In the genomic region with DNA sequence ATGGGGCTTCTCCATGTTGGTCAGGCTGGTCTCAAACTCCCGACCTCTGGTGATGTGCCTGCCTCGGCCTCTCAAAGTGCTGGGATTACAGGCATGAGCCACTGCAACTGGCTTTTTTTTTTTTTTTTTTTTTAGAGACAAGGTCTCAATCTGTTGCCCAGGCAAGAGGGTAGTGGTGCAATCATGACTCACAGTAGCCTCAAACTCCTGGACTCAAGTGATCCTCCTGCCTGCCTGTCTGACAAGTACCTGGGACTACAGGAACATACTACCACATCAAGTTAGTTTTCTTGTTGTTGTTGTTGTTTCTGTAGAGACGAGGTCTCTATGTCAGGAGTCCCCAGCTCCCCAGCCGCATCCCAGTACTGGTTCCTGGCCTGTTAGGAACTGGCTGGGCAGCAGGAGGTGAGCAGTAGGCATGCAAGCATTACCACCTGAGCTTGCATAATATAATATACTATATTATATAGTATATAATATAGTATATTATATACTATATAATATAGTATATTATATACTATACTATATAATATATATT, we compare ENCODE assay signal across 1 cellular context.
TF ChIP-seq lines count a peak whose summit lies in the region.

No MANE protein-coding gene starts in this region.

TF ChIP-seq in HCT116, 20 proteins besides CTCF, POLR2A, EP300 and RAD21 (continued from another document):
- TF ChIP-seq EZH2 (IDR thresholded peaks at IDR 0.05) (no peak), SIN3A (IDR thresholded peaks at IDR 0.05; ENCODE audit: low read depth) (no peak), ZNF274 (IDR thresholded peaks at IDR 0.05; ENCODE audit: low read depth, low read length) (no peak), JUND (IDR thresholded peaks at IDR 0.05) (no peak), POLR2AphosphoS5 (IDR thresholded peaks at IDR 0.05; ENCODE audit: low read depth, low read length) (no peak), EGR1 (IDR thresholded peaks at IDR 0.05; ENCODE audit: low read depth) (no peak)
